ENCODE assay signal across 21 cellular contexts in genomic region chr2:144310484-144310883, GRCh38.
DNase-seq lines count a peak whose midpoint lies in the region; ATAC-seq lines count a peak whose summit lies in the region.
"Had no signal": no experiment of that assay in that cellular context is flagged by ENCODE, and none has a peak within 500 bp of the region (broad histone marks: within the 10 kb centered on the region; RNA-seq: fewer than 3 reads in every experiment).

No MANE protein-coding gene starts in this region.

- H3K36me3 Mint-ChIP-seq in stimulated activated naive CD8-positive, alpha-beta T cell treated with anti-CD3 and anti-CD28 coated beads, Interleukin-15, Interleukin-2, amounts not matched to agents 100 ng/mL and 50 ng/mL, for 24 hours (ENCODE audit: low read depth): peaks cover 61% of the 10 kb centered on the region
- H3K36me3 Mint-ChIP-seq in stimulated activated memory B cell treated with anti-CD40 and anti-IgM and Interleukin-4, amounts not matched to agents 10 μg/mL and 1 μg/mL and 100 μg/mL, for 72 hours: peaks cover 44% of the 10 kb centered on the region

- no peaks in the 10 kb centered on the region for H3K27me3 Mint-ChIP-seq in stimulated activated naive CD8-positive, alpha-beta T cell treated with anti-CD3 and anti-CD28 coated beads, Interleukin-15, Interleukin-2, amounts not matched to agents 100 ng/mL and 50 ng/mL, for 24 hours
- no peaks in the 10 kb centered on the region for H3K27me3 Mint-ChIP-seq in stimulated activated memory B cell treated with anti-CD40 and anti-IgM and Interleukin-4, amounts not matched to agents 10 μg/mL and 1 μg/mL and 100 μg/mL, for 72 hours
- H3K27me3 Mint-ChIP-seq: activated CD4-positive, alpha-beta memory T cell treated with anti-CD3 and anti-CD28 coated beads, Interleukin-2, amount 10 ng/mL, durations not matched to agents 7 days and 5 days; stimulated activated naive B cell treated with anti-CD40 and anti-IgM and Interleukin-4, amounts not matched to agents 10 μg/mL and 1 μg/mL and 100 μg/mL, for 72 hours; T-cell had no signal

- ATAC-seq in stimulated activated naive CD8-positive, alpha-beta T cell treated with anti-CD3 and anti-CD28 coated beads, Interleukin-15, Interleukin-2, amounts not matched to agents 100 U/mL and 50 U/mL, for 24 hours: no peak
- ATAC-seq in GM21529 (IDR thresholded peaks at IDR 0.05; ENCODE audit: unreplicated experiment) (peak; percentile 47), HG03439 (IDR thresholded peaks at IDR 0.05; ENCODE audit: unreplicated experiment) (peak; percentile 63), GM21825 (IDR thresholded peaks at IDR 0.05; ENCODE audit: unreplicated experiment) (no peak), HG02981 (IDR thresholded peaks at IDR 0.05; ENCODE audit: unreplicated experiment) (no peak)
- ATAC-seq in stimulated activated memory B cell treated with anti-CD40 and anti-IgM and Interleukin-4, amounts not matched to agents 10 μg/mL and 1 μg/mL and 100 μg/mL, for 72 hours: no peak
- ATAC-seq: body of pancreas; psoas muscle; stimulated activated naive B cell treated with anti-CD40 and anti-IgM and Interleukin-4, amounts not matched to agents 10 μg/mL and 1 μg/mL and 100 μg/mL, for 72 hours; T-cell had no signal

- peak overlapping the region; percentile 6 for H3K4me3 Mint-ChIP-seq in stimulated activated naive CD8-positive, alpha-beta T cell treated with anti-CD3 and anti-CD28 coated beads, Interleukin-15, Interleukin-2, amounts not matched to agents 100 ng/mL and 50 ng/mL, for 24 hours
- peak overlapping the region; percentile 16 for H3K4me3 Mint-ChIP-seq in stimulated activated memory B cell treated with anti-CD40 and anti-IgM and Interleukin-4, amounts not matched to agents 10 μg/mL and 1 μg/mL and 100 μg/mL, for 72 hours
- H3K4me3 Mint-ChIP-seq: stimulated activated naive B cell treated with anti-CD40 and anti-IgM and Interleukin-4, amounts not matched to agents 10 μg/mL and 1 μg/mL and 100 μg/mL, for 72 hours; T-cell had no signal

- H3K4me1 Mint-ChIP-seq in stimulated activated naive CD8-positive, alpha-beta T cell treated with anti-CD3 and anti-CD28 coated beads, Interleukin-15, Interleukin-2, amounts not matched to agents 100 ng/mL and 50 ng/mL, for 24 hours (ENCODE audit: low read depth): peaks cover 34% of the 10 kb centered on the region
- peaks cover 26% of the 10 kb centered on the region for H3K4me1 Mint-ChIP-seq in stimulated activated memory B cell treated with anti-CD40 and anti-IgM and Interleukin-4, amounts not matched to agents 10 μg/mL and 1 μg/mL and 100 μg/mL, for 72 hours

- no peak for DNase-seq in stimulated activated naive CD8-positive, alpha-beta T cell treated with anti-CD3 and anti-CD28 coated beads, Interleukin-15, Interleukin-2, amounts not matched to agents 100 U/mL and 50 U/mL, for 24 hours
- DNase-seq in Ammon's horn (ENCODE audit: low spot score): no peak
- DNase-seq: activated CD4-positive, alpha-beta memory T cell treated with anti-CD3 and anti-CD28 coated beads, Interleukin-2, amount 10 ng/mL, durations not matched to agents 7 days and 5 days; adrenal gland; body of pancreas; COR-L47; left ventricle myocardium inferior; NCI-H1436; NCI-H748 treated with DMSO at 0.1 percent for 48 hours; psoas muscle; RPMI8226; sigmoid colon; stimulated activated CD4-positive, alpha-beta T cell treated with anti-CD3 and anti-CD28 coated beads, Interleukin-4, amount 100 ng/mL, for 24 hours; stimulated activated naive B cell treated with anti-CD40 and anti-IgM and Interleukin-4, amounts not matched to agents 10 μg/mL and 1 μg/mL and 100 μg/mL, for 72 hours; T-cell had no signal

- H3K27ac Mint-ChIP-seq in stimulated activated naive CD8-positive, alpha-beta T cell treated with anti-CD3 and anti-CD28 coated beads, Interleukin-15, Interleukin-2, amounts not matched to agents 100 ng/mL and 50 ng/mL, for 24 hours: peak overlapping the region; percentile 38
- peak overlapping the region; percentile 18 for H3K27ac Mint-ChIP-seq in stimulated activated memory B cell treated with anti-CD40 and anti-IgM and Interleukin-4, amounts not matched to agents 10 μg/mL and 1 μg/mL and 100 μg/mL, for 72 hours
- H3K27ac Mint-ChIP-seq: stimulated activated naive B cell treated with anti-CD40 and anti-IgM and Interleukin-4, amounts not matched to agents 10 μg/mL and 1 μg/mL and 100 μg/mL, for 72 hours; T-cell had no signal

- H3K9me3 Mint-ChIP-seq in stimulated activated naive CD8-positive, alpha-beta T cell treated with anti-CD3 and anti-CD28 coated beads, Interleukin-15, Interleukin-2, amounts not matched to agents 100 ng/mL and 50 ng/mL, for 24 hours: peaks cover 24% of the 10 kb centered on the region
- peaks cover 11% of the 10 kb centered on the region for H3K9me3 Mint-ChIP-seq in stimulated activated memory B cell treated with anti-CD40 and anti-IgM and Interleukin-4, amounts not matched to agents 10 μg/mL and 1 μg/mL and 100 μg/mL, for 72 hours

Comparison
In these comparisons a context has a peak if more than half of its experiments do, and no peak if none do; other contexts are left out.
1. ATAC-seq: peak in GM21529 (single experiment) and HG03439 (single experiment); none in stimulated activated naive CD8-positive, alpha-beta T cell treated with anti-CD3 and anti-CD28 coated beads, Interleukin-15, Interleukin-2, amounts not matched to agents 100 U/mL and 50 U/mL, for 24 hours (single experiment), stimulated activated memory B cell treated with anti-CD40 and anti-IgM and Interleukin-4, amounts not matched to agents 10 μg/mL and 1 μg/mL and 100 μg/mL, for 72 hours (single experiment), GM21825 (single experiment) and HG02981 (single experiment).